8 cellular contexts compared by ENCODE assay signal in the genomic region with DNA sequence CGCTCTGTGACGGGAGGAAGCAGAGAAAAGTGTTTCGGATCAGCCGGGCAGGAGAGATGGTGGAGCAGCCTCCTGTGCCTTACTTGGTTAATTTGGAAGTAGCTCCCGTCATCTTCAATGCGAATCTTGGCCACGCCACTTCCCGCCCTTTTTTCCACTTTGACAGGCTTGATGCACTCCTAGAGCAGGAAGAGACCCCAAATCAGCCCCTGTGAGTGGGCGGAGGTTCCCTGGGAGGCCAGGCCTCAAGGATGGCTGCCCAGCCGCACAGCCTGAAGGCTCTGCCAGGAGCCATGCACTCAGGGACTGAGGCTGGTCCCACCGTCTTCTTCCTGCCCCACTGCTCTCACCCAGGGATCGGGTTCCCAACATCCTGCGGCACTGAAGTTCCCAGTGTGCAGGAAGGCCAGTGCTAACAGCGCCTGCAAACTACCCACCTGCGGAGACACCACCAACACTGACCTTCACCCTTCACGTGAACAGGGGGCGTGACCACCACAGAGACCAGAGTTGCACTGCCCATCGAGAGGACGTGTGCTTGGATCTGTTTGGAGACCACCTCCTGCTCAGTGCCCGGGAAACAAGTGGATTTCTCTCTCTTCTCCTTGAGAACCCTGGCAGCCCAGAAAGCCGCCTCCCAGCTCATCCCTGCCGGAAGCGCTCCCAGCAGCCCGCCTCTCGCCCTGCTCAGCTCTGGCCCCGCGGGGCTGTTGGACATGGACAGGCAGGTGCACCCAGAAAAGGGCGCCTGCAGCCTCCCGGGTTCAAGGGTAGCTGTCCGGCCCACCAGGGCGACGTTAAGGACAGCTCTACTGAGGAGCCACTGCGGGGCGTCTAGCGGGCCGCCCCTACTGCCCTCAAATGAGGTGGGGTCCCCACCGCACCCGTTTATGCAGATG. TPM values are rescaled to one million over a fixed set of nuclear protein-coding genes. Genes with fewer than 3 reads are reported as not detected.
DNase-seq lines count a peak whose midpoint lies in the region; ATAC-seq and TF ChIP-seq lines count a peak whose summit lies in the region.

No MANE protein-coding gene starts in this region.

- H3K36me3 Mint-ChIP-seq in chondrocyte (ENCODE audit: low read depth), result peaks cover 8% of the 10 kb centered on the region

- H3K9ac ChIP-seq in mucosa of rectum (ENCODE audit: low read depth in 1 of 2, low read length in 2 of 2), result peak overlapping the region; percentile 76 to 89

- no peak for TF ChIP-seq CTCF in chondrocyte (IDR thresholded peaks at IDR 0.05)

- intact Hi-C loops in posterior vena cava (cut with DNase I), result no loop called here

- no peaks in the 10 kb centered on the region for H3K4me1 ChIP-seq in ACC112 (ENCODE audit: control insufficient read depth, insufficient read depth, low read length, unreplicated experiment)
- peaks cover 8 to 9% of the 10 kb centered on the region in 2 donors for H3K4me1 ChIP-seq in mucosa of rectum (ENCODE audit: control insufficient read depth in 2 of 2, insufficient read depth in 2 of 2, low read length in 2 of 2)

- peak overlapping the region; percentile 75 for H3K4me3 Mint-ChIP-seq in chondrocyte (ENCODE audit: unreplicated experiment)

- H3K27me3 ChIP-seq in ACC112 (ENCODE audit: insufficient read depth, low read length) (no peaks in the 10 kb centered on the region), mucosa of rectum (ENCODE audit: control insufficient read depth in 2 of 2, insufficient read depth in 2 of 2, low read length in 2 of 2) (no peaks in the 10 kb centered on the region)

- no peak overlapping the region for H3K27ac ChIP-seq in ACC112 (ENCODE audit: low read depth, low read length)
- H3K27ac ChIP-seq in KOPT-K1 (ENCODE audit: low read depth, low read length, poor library complexity, severe bottlenecking), result peak overlapping the region; percentile 70
- no peak overlapping the region for H3K27ac ChIP-seq in mucosa of rectum (ENCODE audit: low read depth in 2 of 2, low read length in 2 of 2)

- H3K27me3 Mint-ChIP-seq in chondrocyte (ENCODE audit: low read depth), result no peaks in the 10 kb centered on the region

- peaks cover 13% of the 10 kb centered on the region for H3K4me1 Mint-ChIP-seq in chondrocyte (ENCODE audit: low read depth)

- no peak overlapping the region for H2AFZ ChIP-seq in ACC112 (ENCODE audit: low read length, unreplicated experiment)

- no peak for ATAC-seq in GM21619 (IDR thresholded peaks at IDR 0.05; ENCODE audit: unreplicated experiment)
- no peak for ATAC-seq in HG03442 (IDR thresholded peaks at IDR 0.05; ENCODE audit: unreplicated experiment)

- peaks cover 6% of the 10 kb centered on the region for H3K79me2 ChIP-seq in ACC112 (ENCODE audit: control insufficient read depth, insufficient read depth, low read length, unreplicated experiment)

- H3K36me3 ChIP-seq in ACC112 (ENCODE audit: insufficient read depth, low read length) (no peaks in the 10 kb centered on the region), KOPT-K1 (ENCODE audit: insufficient read depth, low read length) (peaks cover 31% of the 10 kb centered on the region), mucosa of rectum (ENCODE audit: control insufficient read depth in 2 of 2, insufficient read depth in 2 of 2, low read length in 2 of 2) (peaks cover 16 to 25% of the 10 kb centered on the region in 2 donors)

- H3K9me3 Mint-ChIP-seq in chondrocyte (ENCODE audit: low read depth), result no peaks in the 10 kb centered on the region

- H3K9me3 ChIP-seq in KOPT-K1 (ENCODE audit: insufficient read depth, low read length, poor library complexity, severe bottlenecking) (no peaks in the 10 kb centered on the region), mucosa of rectum (ENCODE audit: control insufficient read depth in 2 of 2, low read length in 2 of 2) (no peaks in the 10 kb centered on the region)

- DNase-seq in chondrocyte (ENCODE audit: low spot score), result no peak
- DNase-seq in COLO829 (ENCODE audit: low spot score), result no peak
- DNase-seq in posterior vena cava (ENCODE audit: low spot score), result no peak

- peak overlapping the region; percentile 41 for H3K27ac Mint-ChIP-seq in chondrocyte (ENCODE audit: unreplicated experiment)

- peak overlapping the region; percentile 98 for H3K4me3 ChIP-seq in ACC112 (ENCODE audit: low read depth, low read length)
- peak overlapping the region; percentile 80 to 86 for H3K4me3 ChIP-seq in mucosa of rectum (ENCODE audit: low read length in 2 of 2)

RNA-seq across cellular contexts. Expression of a gene that starts 1.0 kb away (rescaled TPM):
- total RNA-seq in chondrocyte (20.5 to 26.6 TPM (median 22.1 TPM) in 3 replicates), posterior vena cava (10 to 100 TPM; 18.2 to 18.6 TPM)

RNA-seq across cellular contexts. Expression of a gene that starts 12.9 kb away (rescaled TPM):
- total RNA-seq in chondrocyte (7.9 to 20.6 TPM (median 15.0 TPM) in 3 replicates), posterior vena cava (1 to 10 TPM; 3.6 to 4.1 TPM)

RNA-seq across cellular contexts. Expression of a gene that starts 13.6 kb away (rescaled TPM):
- total RNA-seq in chondrocyte, result 1.8 to 3.9 TPM (median 2.5 TPM) in 3 replicates
- 1 to 10 TPM in 1 of 2 donors, under 1 TPM in 1; 0.52 to 1.0 TPM for total RNA-seq in posterior vena cava

RNA-seq across cellular contexts. Expression of a gene that starts 18.9 kb away (rescaled TPM):
- total RNA-seq in chondrocyte, result 31.6 to 42.4 TPM (median 38.2 TPM) in 3 replicates
- 10 to 100 TPM; 20.0 to 25.5 TPM for total RNA-seq in posterior vena cava

RNA-seq across cellular contexts. Expression of a gene that starts 20.7 kb away (rescaled TPM):
- total RNA-seq in chondrocyte, result 0.41 TPM in 1 of 3 replicates, not detected in the others
- under 1 TPM; 0.29 to 0.37 TPM for total RNA-seq in posterior vena cava
